Comparison of ENCODE assay signal across 8 cellular contexts in the genomic region with DNA sequence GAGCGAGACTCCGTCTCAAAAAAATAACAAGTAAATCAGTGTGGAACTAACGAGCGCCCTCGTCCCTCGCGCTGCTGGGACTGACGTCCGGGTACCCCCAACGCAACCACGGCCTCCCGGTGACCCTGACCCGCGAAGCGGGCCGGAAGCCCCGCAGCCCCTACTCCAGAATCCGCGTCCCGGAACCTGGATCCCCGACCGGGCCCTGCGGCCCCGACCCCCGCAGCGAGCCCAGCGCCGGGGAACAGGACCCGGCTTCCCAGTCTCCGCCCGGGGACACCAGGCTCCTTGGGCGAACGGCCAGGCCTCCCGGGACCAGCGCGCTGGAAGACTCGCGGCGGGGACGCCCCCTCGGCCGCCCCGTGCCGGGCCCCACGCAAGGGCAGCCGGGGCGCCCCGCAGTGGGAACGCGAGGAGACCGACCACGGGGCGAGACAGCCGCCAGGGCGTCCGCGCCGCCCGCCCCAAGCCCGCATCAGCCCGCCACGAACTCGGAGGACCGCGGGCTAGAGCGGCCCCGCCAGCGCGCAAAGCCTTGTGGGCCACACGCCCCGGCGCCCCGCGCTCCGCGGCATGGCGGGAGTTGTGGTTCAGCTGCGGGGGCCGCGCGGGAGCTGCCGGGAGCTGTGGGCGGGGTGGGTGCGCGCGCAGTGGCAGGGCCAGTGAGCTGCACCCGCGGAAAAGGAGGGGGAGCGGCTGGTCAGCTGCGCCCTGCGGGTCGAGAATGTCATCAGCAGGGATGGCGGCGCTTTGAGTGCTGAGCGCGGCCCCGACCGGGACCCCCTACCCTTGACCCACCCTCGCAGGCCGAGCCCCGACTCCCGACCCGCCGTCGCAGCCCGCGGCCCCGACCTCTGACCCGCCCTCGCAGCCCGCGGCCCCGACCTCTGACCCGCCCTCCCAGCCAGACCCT. TPM values are rescaled to one million over a fixed set of nuclear protein-coding genes. Genes with fewer than 3 reads are reported as not detected.
DNase-seq lines count a peak whose midpoint lies in the region; ATAC-seq and TF ChIP-seq lines count a peak whose summit lies in the region.

No MANE protein-coding gene starts in this region.

- peak overlapping the region; percentile 54 for H3K27ac ChIP-seq in SU-DHL-6 (ENCODE audit: low read depth, low read length)
- H3K27ac ChIP-seq in heart left ventricle: peak overlapping the region; percentile 75 to 97 (median 94)

- peak overlapping the region; percentile 87 for H3K27ac Mint-ChIP-seq in activated naive CD8-positive, alpha-beta T cell treated with anti-CD3 and anti-CD28 coated beads, Interleukin-2, amount 50 U/mL, for 24 hours
- H3K27ac Mint-ChIP-seq in type B pancreatic cell: peak overlapping the region; percentile 84

- peak overlapping the region; percentile 80 for H3K4me3 Mint-ChIP-seq in activated naive CD8-positive, alpha-beta T cell treated with anti-CD3 and anti-CD28 coated beads, Interleukin-2, amount 50 U/mL, for 24 hours
- peak overlapping the region; percentile 85 for H3K4me3 Mint-ChIP-seq in type B pancreatic cell

- peak in 1 of 2 donors; percentile 91 for TF ChIP-seq POLR2A in heart left ventricle (IDR thresholded peaks at IDR 0.05)

- H3K9me3 ChIP-seq in SU-DHL-6 (ENCODE audit: insufficient read depth, low read length) (no peaks in the 10 kb centered on the region), heart left ventricle (no peaks in the 10 kb centered on the region)

- TF ChIP-seq CTCF in GM06990 (IDR thresholded peaks at IDR 0.05; ENCODE audit: insufficient read depth, low read length, poor library complexity, severe bottlenecking) (no peak), SU-DHL-6 (IDR thresholded peaks at IDR 0.05; ENCODE audit: insufficient read depth, low read length, poor library complexity, severe bottlenecking) (no peak), heart left ventricle (IDR thresholded peaks at IDR 0.05) (peak in 2 of 12 donors; percentile 15 to 26), type B pancreatic cell (conservative IDR thresholded peaks at IDR 0.05) (peak; percentile 18)

- H3K27me3 ChIP-seq in GM06990 (replicated peaks; ENCODE audit: control insufficient read depth, insufficient read depth, low read length) (no peaks in the 10 kb centered on the region; the same call in 1 of the 2 replicates), SU-DHL-6 (ENCODE audit: low read length) (no peaks in the 10 kb centered on the region), heart left ventricle (peaks cover 0 to 32% (median 8%) of the 10 kb centered on the region in 9 donors)

- H4K20me1 ChIP-seq in SU-DHL-6 (ENCODE audit: low read depth, low read length): no peaks in the 10 kb centered on the region

- H3K4me3 ChIP-seq in GM06990 (replicated peaks; ENCODE audit: low read depth, low read length): peak overlapping the region; percentile 83
- H3K4me3 ChIP-seq in SU-DHL-6 (ENCODE audit: insufficient read depth, low read length, poor library complexity, severe bottlenecking): peak overlapping the region; percentile 75
- H3K4me3 ChIP-seq in heart left ventricle: peak overlapping the region; percentile 74 to 99 (median 93)

- peak; percentile 96 for DNase-seq in GM06990 (ENCODE audit: extremely low read depth, insufficient read length)
- DNase-seq in NCI-H1417 (lab: John Stamatoyannopoulos, UW): peak; percentile 97 to 100 (median 98)
- peak; percentile 96 for DNase-seq in activated naive CD8-positive, alpha-beta T cell treated with anti-CD3 and anti-CD28 coated beads, Interleukin-2, amount 50 U/mL, for 24 hours
- peak; percentile 98 to 99 (median 98) for DNase-seq in heart left ventricle
- DNase-seq in posterior cingulate gyrus: peak; percentile 93 to 99 (median 94)
- peak; percentile 97 for DNase-seq in type B pancreatic cell (ENCODE audit: extremely low spot score, unreplicated experiment)

- peak overlapping the region; percentile 70 for H3K4me2 ChIP-seq in SU-DHL-6 (ENCODE audit: low read depth, low read length, poor library complexity, severe bottlenecking)

- no peaks in the 10 kb centered on the region for H3K79me2 ChIP-seq in SU-DHL-6 (ENCODE audit: insufficient read depth, low read length)

- ATAC-seq in HG02642 (IDR thresholded peaks at IDR 0.05; ENCODE audit: poor library complexity, unreplicated experiment) (peak; percentile 78), heart left ventricle (peak; percentile 95 to 97 (median 96))
- ATAC-seq in activated naive CD8-positive, alpha-beta T cell treated with anti-CD3 and anti-CD28 coated beads, Interleukin-2, amount 50 U/mL, for 24 hours: peak; percentile 86

- H3K36me3 Mint-ChIP-seq in activated naive CD8-positive, alpha-beta T cell treated with anti-CD3 and anti-CD28 coated beads, Interleukin-2, amount 50 U/mL, for 24 hours (ENCODE audit: low read depth): no peaks in the 10 kb centered on the region
- H3K36me3 Mint-ChIP-seq in type B pancreatic cell: no peaks in the 10 kb centered on the region

- H3K36me3 ChIP-seq in GM06990 (ENCODE audit: control insufficient read depth, insufficient read depth, low read length) (no peaks in the 10 kb centered on the region), SU-DHL-6 (ENCODE audit: low read length) (no peaks in the 10 kb centered on the region), heart left ventricle (no peaks in the 10 kb centered on the region)

- peaks cover 4% of the 10 kb centered on the region for H3F3A ChIP-seq in SU-DHL-6 (ENCODE audit: insufficient read depth)

- H2AFZ ChIP-seq in SU-DHL-6 (ENCODE audit: low read depth, low read length, severe bottlenecking): peak overlapping the region; percentile 79

- WGBS in heart left ventricle, 4 donors: 1% methylated on average over 31 to 114 of the region's 114 CpGs

- no peaks in the 10 kb centered on the region for H3K9me3 Mint-ChIP-seq in activated naive CD8-positive, alpha-beta T cell treated with anti-CD3 and anti-CD28 coated beads, Interleukin-2, amount 50 U/mL, for 24 hours
- no peaks in the 10 kb centered on the region for H3K9me3 Mint-ChIP-seq in type B pancreatic cell

- H3K9ac ChIP-seq in SU-DHL-6 (ENCODE audit: low read length): peak overlapping the region; percentile 90

- intact Hi-C loops in heart left ventricle (cut with DNase I) (loop anchor here in 4 of 10 donors (2.0 to 10.0 kb wide), 4 partner anchors 18 to 194 kb away; partner anchors contain the start of genes PLPP2 (in 1 of the 4) and TPGS1 (in 1 of the 4)), posterior cingulate gyrus (cut with DNase I) (loop anchor here (1.0 to 10.0 kb wide), 2 partner anchors 19 to 144 kb away; partner anchors contain the start of genes MIER2 and TPGS1)

- peaks cover 9% of the 10 kb centered on the region for H3K4me1 Mint-ChIP-seq in activated naive CD8-positive, alpha-beta T cell treated with anti-CD3 and anti-CD28 coated beads, Interleukin-2, amount 50 U/mL, for 24 hours
- peaks cover 6% of the 10 kb centered on the region for H3K4me1 Mint-ChIP-seq in type B pancreatic cell (ENCODE audit: unreplicated experiment)

- H3K9me2 ChIP-seq in SU-DHL-6 (replicated peaks; ENCODE audit: insufficient read depth, low read length): no peaks in the 10 kb centered on the region

- H3K4me1 ChIP-seq in heart left ventricle: peaks cover 0 to 18% (median 4%) of the 10 kb centered on the region in 12 donors

- peaks cover 21% of the 10 kb centered on the region for H3K27me3 Mint-ChIP-seq in activated naive CD8-positive, alpha-beta T cell treated with anti-CD3 and anti-CD28 coated beads, Interleukin-2, amount 50 U/mL, for 24 hours
- H3K27me3 Mint-ChIP-seq in type B pancreatic cell: peaks cover 22% of the 10 kb centered on the region

RNA-seq across cellular contexts. Expression of gene MADCAM1, which starts 7.5 kb away (rescaled TPM):
- under 1 TPM in 8 of 9 donors, not detected in 1; 0.23 to 0.56 (median 0.36) TPM for total RNA-seq in heart left ventricle
- polyA plus RNA-seq in heart left ventricle: under 1 TPM; 0.04 to 0.61 TPM
- total RNA-seq in type B pancreatic cell (ENCODE audit: low replicate concordance): 0.74 and 2.7 TPM in 2 replicates

RNA-seq across cellular contexts. Expression of gene TPGS1, which starts 18.5 kb away (rescaled TPM):
- total RNA-seq in heart left ventricle (10 to 100 TPM in 8 of 9 donors, 1 to 10 TPM in 1; 5.7 to 39.3 (median 11.3) TPM), type B pancreatic cell (ENCODE audit: low replicate concordance) (18.0 and 26.1 TPM in 2 replicates)
- 10 to 100 TPM; 18.3 to 18.6 TPM for polyA plus RNA-seq in heart left ventricle

RNA-seq across cellular contexts. Expression of gene SHC2, which starts 27.9 kb away (rescaled TPM):
- 10 to 100 TPM in 7 of 9 donors, 1 to 10 TPM in 2; 9.1 to 35.8 (median 14.6) TPM for total RNA-seq in heart left ventricle
- 10 to 100 TPM in 1 of 2 donors, 1 to 10 TPM in 1; 6.7 to 22.3 TPM for polyA plus RNA-seq in heart left ventricle
- total RNA-seq in type B pancreatic cell (ENCODE audit: low replicate concordance): 35.4 and 40.5 TPM in 2 replicates

RNA-seq across cellular contexts. Expression of gene CDC34, which starts 42.8 kb away (rescaled TPM):
- total RNA-seq in heart left ventricle: 100 to 1,000 TPM in 3 of 9 donors, 10 to 100 TPM in 6; 61.9 to 200 (median 84.6) TPM
- 100 to 1,000 TPM; 122 to 148 TPM for polyA plus RNA-seq in heart left ventricle
- 93.0 and 95.0 TPM in 2 replicates for total RNA-seq in type B pancreatic cell (ENCODE audit: low replicate concordance)

RNA-seq across cellular contexts. Expression of gene GZMM, which starts 55.1 kb away (rescaled TPM):
- total RNA-seq in heart left ventricle: 1 to 10 TPM in 2 of 9 donors, under 1 TPM in 2, not detected in 5; 0.40 to 3.0 (median 0.87) TPM
- under 1 TPM; 0.12 to 0.34 TPM for polyA plus RNA-seq in heart left ventricle
- 0.34 TPM in 1 of 2 replicates, not detected in the other for total RNA-seq in type B pancreatic cell (ENCODE audit: low replicate concordance)

Comparison
In these comparisons a context has a peak if more than half of its experiments do, and no peak if none do; other contexts are left out.
1. Peak in every context shown above with its lines: DNase-seq, ATAC-seq, H3K4me3 ChIP-seq and H3K27ac ChIP-seq.